ENCODE assay signal across 8 cellular contexts in genomic region chr19:52369463-52370340, GRCh38. TPM values are rescaled to one million over a fixed set of nuclear protein-coding genes. Genes with fewer than 3 reads are reported as not detected.
DNase-seq lines count a peak whose midpoint lies in the region; ATAC-seq and TF ChIP-seq lines count a peak whose summit lies in the region.

ZNF880 (plus strand) TSS chr19:52369923; CDS start chr19:52369966, 43 bp downstream.

- in situ Hi-C loops in GM13976 (cut with MboI; ENCODE audit: low sequenced_read_pairs, unreplicated experiment), result no loop called here

- H3K4me3 Mint-ChIP-seq in T-cell, result peak within 1 kb of the TSS; percentile 91 to 93 (median 93)

- H3K27me3 Mint-ChIP-seq in T-cell, result no peaks in the 10 kb centered on the region

- intact Hi-C loops in adrenal gland (cut with DNase I), result no loop called here
- intact Hi-C loops in heart left ventricle (cut with DNase I), result loop anchor here in 1 of 10 donors (2.0 kb wide), 1 partner anchor 27 kb away; the partner anchor contains the start of gene ZNF528
- intact Hi-C loops in thyroid gland (cut with DNase I), result no loop called here

- H3K27ac Mint-ChIP-seq in T-cell, result peak within 1 kb of the TSS; percentile 94 to 95

- POLR2A ChIA-PET in T-cell (lab: Charles Lee), result interaction anchor here in 1 of 2 donors (0.7 kb wide), 1 partner anchor 567 kb away, joined by 13 read pairs; no protein-coding TSS in a partner anchor

- peak within 1 kb of the TSS; percentile 56 for H3K4me3 ChIP-seq in HL-60 (replicated peaks; ENCODE audit: insufficient read depth, low read length)
- H3K4me3 ChIP-seq in adrenal gland, result peak within 1 kb of the TSS; percentile 7 to 82 (median 37)
- peak within 1 kb of the TSS; percentile 58 to 96 (median 80) for H3K4me3 ChIP-seq in heart left ventricle
- H3K4me3 ChIP-seq in thyroid gland (replicated peaks in 1 of 3), result peak within 1 kb of the TSS; percentile 67 to 89 (median 83)

- peak within 1 kb of the TSS; percentile 67 for H3K27ac ChIP-seq in HL-60 (replicated peaks)
- peak within 1 kb of the TSS; percentile 71 to 99 (median 90) for H3K27ac ChIP-seq in adrenal gland
- peak within 1 kb of the TSS; percentile 80 to 97 (median 92) for H3K27ac ChIP-seq in heart left ventricle
- H3K27ac ChIP-seq in thyroid gland, result peak within 1 kb of the TSS; percentile 81 to 94 (median 88)

- CTCF ChIA-PET in T-cell (lab: Charles Lee), result interaction anchor here in 1 of 2 donors (0.7 kb wide), 2 partner anchors 44 to 1608 kb away, joined by 3 read pairs; no protein-coding TSS in a partner anchor

- H3K36me3 ChIP-seq in adrenal gland (replicated peaks in 1 of 2) (peaks cover 0 to 21% of the 10 kb centered on the region in 2 donors), heart left ventricle (peaks cover 10 to 47% (median 32%) of the 10 kb centered on the region in 9 donors), thyroid gland (peaks cover 19 to 26% of the 10 kb centered on the region in 2 donors)

- TF ChIP-seq POLR2A in adrenal gland (IDR thresholded peaks at IDR 0.05) (peak; percentile 36 to 59), heart left ventricle (IDR thresholded peaks at IDR 0.05) (peak in 1 of 2 donors; percentile 40), thyroid gland (IDR thresholded peaks at IDR 0.05) (peak in 1 of 2 donors; percentile 66)

- ATAC-seq in T-cell (replicated peaks in 1 of 4), result peak; percentile 97 to 100 (median 98)
- ATAC-seq in heart left ventricle, result peak; percentile 99 to 100 (median 100)

- peaks cover 13 to 17% (median 14%) of the 10 kb centered on the region in 3 donors for H3K4me1 Mint-ChIP-seq in T-cell

- 1 to 5% (median 2%) methylated on average over 34 to 53 of the region's 53 CpGs for WGBS in adrenal gland, 4 donors
- 1 to 2% (median 2%) methylated on average over 52 to 53 of the region's 53 CpGs for WGBS in heart left ventricle, 4 donors
- WGBS in thyroid gland, 2 donors, result 2% methylated on average over 37 to 53 of the region's 53 CpGs

- TF ChIP-seq CTCF in GM13976 (IDR thresholded peaks at IDR 0.05; ENCODE audit: borderline replicate concordance, control extremely low read depth, extremely low read depth, insufficient read depth, missing control alignments) (no peak), HL-60 (IDR thresholded peaks at IDR 0.05; ENCODE audit: insufficient read depth, low read length) (no peak), adrenal gland (IDR thresholded peaks at IDR 0.05) (peak in 2 of 6 experiments; percentile 11 to 13), heart left ventricle (IDR thresholded peaks at IDR 0.05) (peak in 3 of 12 donors; percentile 13 to 33 (median 15)), thyroid gland (IDR thresholded peaks at IDR 0.05) (peak in 1 of 6 experiments; percentile 24)

- H3K27me3 ChIP-seq in HL-60 (ENCODE audit: insufficient read depth, poor library complexity, severe bottlenecking) (no peaks in the 10 kb centered on the region), adrenal gland (no peaks in the 10 kb centered on the region), heart left ventricle (no peaks in the 10 kb centered on the region), thyroid gland (no peaks in the 10 kb centered on the region)

- DNase-seq in GM13976 (ENCODE audit: low spot score) (peak; percentile 88), HL-60 (ENCODE audit: low read depth in 1 of 2, low spot score in 1 of 2) (peak; percentile 59 to 91), T-cell (peak; percentile 75 to 94 (median 89)), adrenal gland (peak; percentile 91 to 96 (median 93)), heart left ventricle (peak; percentile 94 to 96 (median 95)), pons (ENCODE audit: low spot score) (peak; percentile 91), thyroid gland (peak; percentile 95 to 97), NCI-H446 treated with DMSO at 0.1 percent for 48 hours (lab: John Stamatoyannopoulos, UW) (no peak)

- H3K4me1 ChIP-seq in adrenal gland (replicated peaks in 1 of 2), result peaks cover 5% of the 10 kb centered on the region in 2 donors
- H3K4me1 ChIP-seq in heart left ventricle, result peaks cover 0 to 10% (median 7%) of the 10 kb centered on the region in 12 donors
- peaks cover 6 to 12% of the 10 kb centered on the region in 2 donors for H3K4me1 ChIP-seq in thyroid gland

- H3K9me3 ChIP-seq in adrenal gland (replicated peaks in 1 of 3) (peaks cover 0 to 29% (median 6%) of the 10 kb centered on the region in 3 donors), heart left ventricle (peaks cover 0 to 78% (median 37%) of the 10 kb centered on the region in 12 donors), thyroid gland (no peaks in the 10 kb centered on the region)

- peaks cover 58% of the 10 kb centered on the region for H3K36me3 Mint-ChIP-seq in T-cell

- H3K9me3 Mint-ChIP-seq in T-cell, result peaks cover 11 to 45% (median 43%) of the 10 kb centered on the region in 3 donors

RNA-seq across cellular contexts. Expression of gene ZNF880, which starts in this region (rescaled TPM):
- total RNA-seq in T-cell (10 to 100 TPM; 15.3 to 31.1 (median 28.5) TPM), adrenal gland (10 to 100 TPM in 7 of 8 donors, 1 to 10 TPM in 1; 7.5 to 18.8 (median 15.5) TPM), heart left ventricle (10 to 100 TPM; 11.4 to 30.6 (median 17.0) TPM), thyroid gland (10 to 100 TPM; 31.1 to 49.4 (median 36.7) TPM)
- polyA plus RNA-seq in adrenal gland (10 to 100 TPM; 18.3 to 19.4 (median 18.8) TPM), heart left ventricle (10 to 100 TPM; 16.4 to 19.5 TPM)
